18 cellular contexts compared by ENCODE assay signal in the genomic region with DNA sequence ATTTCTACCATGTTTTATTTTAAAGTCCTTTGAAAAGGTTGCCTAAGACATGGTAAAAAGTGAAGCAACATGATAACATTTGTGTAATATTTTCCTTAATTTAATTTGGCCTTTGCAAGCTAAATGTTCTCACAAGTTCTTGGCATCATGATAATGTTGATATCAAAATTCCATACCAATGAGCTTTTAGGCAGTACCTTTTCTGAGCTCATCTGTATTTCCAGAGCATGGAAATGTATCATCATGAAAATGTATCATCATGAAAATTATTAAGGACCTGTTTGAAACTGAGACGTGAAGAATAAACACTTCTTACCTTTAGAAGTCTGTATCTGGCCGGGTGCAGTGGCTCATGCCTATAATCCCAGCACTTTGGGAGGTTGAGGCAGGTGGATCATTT.
"Had no signal": no experiment of that assay in that cellular context is flagged by ENCODE, and none has a peak within 500 bp of the region (broad histone marks: within the 10 kb centered on the region; RNA-seq: fewer than 3 reads in every experiment).

No MANE protein-coding gene starts in this region.

- H3K4me3 ChIP-seq: left lung, lower lobe of right lung, spleen, suprapubic skin, transverse colon, upper lobe of left lung, vagina had no signal

- H3K27ac ChIP-seq: left lung, lower lobe of right lung, parathyroid adenoma, spleen, suprapubic skin, transverse colon, upper lobe of left lung, vagina had no signal

- H2AFZ ChIP-seq: parathyroid adenoma had no signal

- H3K4me1 ChIP-seq: left lung, lower lobe of right lung, spleen, suprapubic skin, transverse colon, upper lobe of left lung, vagina had no signal

- H3K9ac ChIP-seq: parathyroid adenoma had no signal

- H3K79me2 ChIP-seq: parathyroid adenoma had no signal

- H3K9me3 ChIP-seq: left lung, lower lobe of right lung, spleen, suprapubic skin, transverse colon, upper lobe of left lung, vagina had no signal

- H3K36me3 ChIP-seq: left lung, lower lobe of right lung, spleen, suprapubic skin, transverse colon, upper lobe of left lung, vagina had no signal

- DNase-seq: immature natural killer cell; kidney; left colon; left lung; lower lobe of right lung; mammary epithelial cell; mesenchymal stem cell; naive thymus-derived CD8-positive, alpha-beta T cell; small intestine; spleen; stimulated activated CD4-positive, alpha-beta T cell treated with anti-CD3 and anti-CD28 coated beads, Interleukin-4, amount 100 ng/mL, for 24 hours; stimulated activated naive CD4-positive, alpha-beta T cell; transverse colon; upper lobe of left lung had no signal

- H3K27me3 ChIP-seq: left lung, spleen, suprapubic skin, transverse colon, upper lobe of left lung, vagina had no signal

- ATAC-seq: left colon; left lung; lower lobe of right lung; naive thymus-derived CD8-positive, alpha-beta T cell; stimulated activated effector memory CD8-positive, alpha-beta T cell treated with anti-CD3 and anti-CD28 coated beads, Interleukin-12 subunit alpha, Interleukin-12 subunit beta, amount 100 ng/mL, for 72 hours had no signal
